17 cellular contexts compared by ENCODE assay signal in the genomic region with DNA sequence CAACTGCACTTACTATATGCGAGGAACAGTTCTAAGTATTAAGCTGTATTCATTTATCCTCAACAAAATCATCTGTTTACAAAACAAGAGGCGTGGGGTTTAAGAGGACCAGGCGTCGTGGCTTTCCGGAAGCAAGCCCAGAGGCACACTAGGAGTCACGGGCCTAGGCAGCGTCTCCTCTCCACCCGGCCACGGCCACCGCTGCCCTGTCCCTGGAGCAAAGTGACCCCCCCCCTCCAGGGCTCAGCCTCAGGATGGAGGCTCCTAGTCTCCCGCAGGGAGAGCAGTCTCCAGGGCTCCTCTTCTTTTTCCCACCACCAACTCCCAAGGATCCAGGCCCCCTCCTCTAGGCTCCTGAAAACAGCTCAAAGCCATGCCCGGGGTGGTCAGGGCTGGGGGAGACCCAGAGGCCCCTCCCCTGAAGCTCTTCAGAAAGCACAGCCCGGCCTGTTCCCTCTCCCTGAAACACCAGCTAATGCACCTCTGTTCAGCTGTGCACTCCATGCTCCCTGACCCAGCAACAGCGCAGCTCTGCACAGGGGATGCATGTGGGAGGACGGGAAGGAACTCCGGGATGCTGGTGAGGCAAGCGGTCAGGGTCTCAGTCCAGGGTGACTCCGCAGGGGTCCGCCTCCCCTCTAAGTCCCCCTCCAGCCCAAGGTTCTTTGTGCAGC. TPM values are rescaled to one million over a fixed set of nuclear protein-coding genes. Genes with fewer than 3 reads are reported as not detected.
DNase-seq lines count a peak whose midpoint lies in the region; ATAC-seq and TF ChIP-seq lines count a peak whose summit lies in the region.
"Had no signal": no experiment of that assay in that cellular context is flagged by ENCODE, and none has a peak within 500 bp of the region (broad histone marks: within the 10 kb centered on the region; RNA-seq: fewer than 3 reads in every experiment).

No MANE protein-coding gene starts in this region.

- intact Hi-C loops in heart left ventricle (cut with DNase I) (no loop called here), left cardiac atrium (cut with DNase I) (no loop called here)

- peaks cover 40% of the 10 kb centered on the region for H3K4me1 Mint-ChIP-seq in glutamatergic neuron (ENCODE audit: low read depth, unreplicated experiment)

- no peak overlapping the region for H3K27ac Mint-ChIP-seq in glutamatergic neuron (ENCODE audit: unreplicated experiment)
- H3K27ac Mint-ChIP-seq: T-helper 1 cell treated with Interleukin-12 subunit alpha and Interleukin-12 subunit beta and Interleukin-4 antibody, amounts not matched to agents 30 μg/mL and 1 μg/mL, for 36 hours had no signal

- peaks cover 24% of the 10 kb centered on the region for H4K20me1 ChIP-seq in osteoblast (ENCODE audit: insufficient read depth, low read length)

- peaks cover 0 to 76% (median 51%) of the 10 kb centered on the region in 12 donors for H3K4me1 ChIP-seq in heart left ventricle
- H3K4me1 ChIP-seq in osteoblast (ENCODE audit: insufficient read depth, low read length): peaks cover 44% of the 10 kb centered on the region

- peak overlapping the region; percentile 77 for H3K4me2 ChIP-seq in osteoblast (ENCODE audit: insufficient read depth, low read length)

- TF ChIP-seq POLR2A in heart left ventricle (IDR thresholded peaks at IDR 0.05): no peak

- TF ChIP-seq CTCF in heart left ventricle (IDR thresholded peaks at IDR 0.05) (no peak), glutamatergic neuron (IDR thresholded peaks at IDR 0.05; ENCODE audit: partially characterized antibody, unreplicated experiment) (no peak), osteoblast (IDR thresholded peaks at IDR 0.05; ENCODE audit: extremely low read depth, low read depth, low read length) (no peak)

- H3K4me3 ChIP-seq in heart left ventricle (peak overlapping the region in 10 of 12 donors; percentile 13 to 52 (median 46)), osteoblast (ENCODE audit: insufficient read depth, low read length) (peak overlapping the region; percentile 61)

- peaks cover 55% of the 10 kb centered on the region for H3K79me2 ChIP-seq in osteoblast (ENCODE audit: insufficient read depth, low read length)

- H3K27me3 ChIP-seq in heart left ventricle (no peaks in the 10 kb centered on the region), osteoblast (ENCODE audit: insufficient read depth, low read length) (no peaks in the 10 kb centered on the region)
- H3K27me3 ChIP-seq: adrenal gland had no signal

- H3K36me3 Mint-ChIP-seq in glutamatergic neuron (ENCODE audit: unreplicated experiment): no peaks in the 10 kb centered on the region

- DNase-seq in heart left ventricle (peak in 2 of 5 donors; percentile 25 to 26), left cardiac atrium (no peak), glutamatergic neuron (no peak), osteoblast (ENCODE audit: insufficient read length, low spot score, missing footprints) (peak; percentile 46), NCI-H524 (lab: John Stamatoyannopoulos, UW) (no peak), medulla oblongata (ENCODE audit: extremely low spot score) (no peak), NCI-H1048 (lab: John Stamatoyannopoulos, UW) (no peak)
- DNase-seq: adrenal gland; DMS153; effector CD8-positive, alpha-beta T cell; foreskin melanocyte; NCI-H2227 treated with DMSO at 0.1 percent for 48 hours; trophoblast cell had no signal

- peaks cover 6% of the 10 kb centered on the region for H3K27me3 Mint-ChIP-seq in glutamatergic neuron (ENCODE audit: unreplicated experiment)

- no peak overlapping the region for H2AFZ ChIP-seq in osteoblast (ENCODE audit: low read length)

- H3K4me3 Mint-ChIP-seq in glutamatergic neuron (ENCODE audit: unreplicated experiment): peak overlapping the region; percentile 20
- H3K4me3 Mint-ChIP-seq: neural crest cell; T-helper 1 cell treated with Interleukin-12 subunit alpha and Interleukin-12 subunit beta and Interleukin-4 antibody, amounts not matched to agents 30 μg/mL and 1 μg/mL, for 36 hours had no signal

- no peaks in the 10 kb centered on the region for H3K9me3 ChIP-seq in heart left ventricle
- no peaks in the 10 kb centered on the region for H3K9me3 ChIP-seq in osteoblast (ENCODE audit: low read depth, low read length)
- H3K9me3 ChIP-seq: adrenal gland had no signal

- H3K27ac ChIP-seq in heart left ventricle (peak overlapping the region in 3 of 12 donors; percentile 32 to 94 (median 91)), osteoblast (ENCODE audit: low read depth, low read length) (no peak overlapping the region)

- ATAC-seq in heart left ventricle (no peak), left cardiac atrium (no peak), GM21737 (IDR thresholded peaks at IDR 0.05; ENCODE audit: unreplicated experiment) (no peak)
- ATAC-seq: Panc1 had no signal

- H3K36me3 ChIP-seq in heart left ventricle: peaks cover 0 to 8% (median 0%) of the 10 kb centered on the region in 9 donors
- H3K36me3 ChIP-seq in osteoblast (ENCODE audit: insufficient read depth, low read length): peaks cover 4% of the 10 kb centered on the region

- H3K9me3 Mint-ChIP-seq in glutamatergic neuron (ENCODE audit: unreplicated experiment): peaks cover under 1% of the 10 kb centered on the region
- H3K9me3 Mint-ChIP-seq: neural crest cell; T-helper 1 cell treated with Interleukin-12 subunit alpha and Interleukin-12 subunit beta and Interleukin-4 antibody, amounts not matched to agents 30 μg/mL and 1 μg/mL, for 36 hours had no signal

- WGBS in heart left ventricle, 4 donors: 74 to 81% (median 80%) methylated on average over 14 to 19 of the region's 19 CpGs

RNA-seq across cellular contexts. Expression of gene TNK2, which starts 16.8 kb away (rescaled TPM):
- total RNA-seq in heart left ventricle: 10 to 100 TPM; 13.5 to 59.7 (median 28.7) TPM
- polyA plus RNA-seq in heart left ventricle: 10 to 100 TPM; 27.2 to 31.5 TPM
- total RNA-seq in left cardiac atrium: 10 to 100 TPM; 47.6 to 50.4 TPM
- 46.2 TPM for total RNA-seq in glutamatergic neuron (ENCODE audit: unreplicated experiment)
- 10.6 and 11.6 TPM in 2 replicates for total RNA-seq in osteoblast
